In genomic region chr3:10772230-10773161, GRCh38 we compare ENCODE assay signal across 8 cellular contexts. TPM values are rescaled to one million over a fixed set of nuclear protein-coding genes. Genes with fewer than 3 reads are reported as not detected.
DNase-seq lines count a peak whose midpoint lies in the region; ATAC-seq and TF ChIP-seq lines count a peak whose summit lies in the region.

No MANE protein-coding gene starts in this region.

- no peaks in the 10 kb centered on the region for H3K9me2 ChIP-seq in PC-3 (replicated peaks; ENCODE audit: low read length)

- no peaks in the 10 kb centered on the region for H4K20me1 ChIP-seq in PC-3 (ENCODE audit: low read length)

- H2AFZ ChIP-seq in PC-3 (ENCODE audit: low read length), result peak overlapping the region; percentile 62

- no peaks in the 10 kb centered on the region for H3F3A ChIP-seq in PC-3 (ENCODE audit: low read length, unreplicated experiment)

- H3K9me3 ChIP-seq in PC-3 (ENCODE audit: low read length) (no peaks in the 10 kb centered on the region), testis (no peaks in the 10 kb centered on the region)

- peak; percentile 22 for TF ChIP-seq CTCF in activated CD8-positive, alpha-beta T cell treated with anti-CD3 and anti-CD28 coated beads for 36 hours (IDR thresholded peaks at IDR 0.05)
- TF ChIP-seq CTCF in PC-3 (conservative IDR thresholded peaks at IDR 0.05; ENCODE audit: low read depth, low read length) (peak; percentile 99), retinal pigment epithelial cell (conservative IDR thresholded peaks at IDR 0.05; ENCODE audit: low read depth, low read length) (peak; percentile 19), testis (IDR thresholded peaks at IDR 0.05) (no peak)

- no peak overlapping the region for H3K27ac ChIP-seq in PC-3 (ENCODE audit: low read length)
- peak overlapping the region; percentile 86 for H3K27ac ChIP-seq in epithelial cell of prostate
- H3K27ac ChIP-seq in testis, result no peak overlapping the region

- TF ChIP-seq POLR2A in testis (IDR thresholded peaks at IDR 0.05), result no peak

- intact Hi-C loops in activated CD8-positive, alpha-beta T cell treated with anti-CD3 and anti-CD28 coated beads for 36 hours (cut with micrococcal nuclease), result no loop called here
- intact Hi-C loops in PC-3 (cut with micrococcal nuclease), result loop anchor here (1.0 kb wide), 2 partner anchors 111 to 170 kb away; no protein-coding TSS in a partner anchor
- intact Hi-C loops in testis (cut with DNase I; ENCODE audit: low total_unique reads), result no loop called here

- no peaks in the 10 kb centered on the region for H3K9me3 Mint-ChIP-seq in activated CD8-positive, alpha-beta T cell treated with anti-CD3 and anti-CD28 coated beads for 36 hours
- H3K9me3 Mint-ChIP-seq in activated CD8-positive, alpha-beta T cell treated with anti-CD3 and anti-CD28 coated beads, Interleukin-2, amount 10 ng/mL, durations not matched to agents 7 days and 5 days (ENCODE audit: insufficient read depth), result no peaks in the 10 kb centered on the region

- 45 to 55% methylated on average over 18 of the region's 18 CpGs for WGBS in testis, 2 donors

- H3K36me3 Mint-ChIP-seq in activated CD8-positive, alpha-beta T cell treated with anti-CD3 and anti-CD28 coated beads for 36 hours (ENCODE audit: low read depth), result no peaks in the 10 kb centered on the region
- H3K36me3 Mint-ChIP-seq in activated CD8-positive, alpha-beta T cell treated with anti-CD3 and anti-CD28 coated beads, Interleukin-2, amount 10 ng/mL, durations not matched to agents 7 days and 5 days (ENCODE audit: low read depth), result no peaks in the 10 kb centered on the region

- no peak overlapping the region for H3K4me3 Mint-ChIP-seq in activated CD8-positive, alpha-beta T cell treated with anti-CD3 and anti-CD28 coated beads for 36 hours
- no peak overlapping the region for H3K4me3 Mint-ChIP-seq in activated CD8-positive, alpha-beta T cell treated with anti-CD3 and anti-CD28 coated beads, Interleukin-2, amount 10 ng/mL, durations not matched to agents 7 days and 5 days

- ATAC-seq in activated CD8-positive, alpha-beta T cell treated with anti-CD3 and anti-CD28 coated beads for 36 hours, result no peak
- no peak for ATAC-seq in activated CD8-positive, alpha-beta T cell treated with anti-CD3 and anti-CD28 coated beads, Interleukin-2, amount 10 ng/mL, durations not matched to agents 7 days and 5 days
- ATAC-seq in PC-3, result peak; percentile 85

- no peaks in the 10 kb centered on the region for H3K79me2 ChIP-seq in PC-3 (ENCODE audit: low read length)

- no peaks in the 10 kb centered on the region for H3K36me3 ChIP-seq in PC-3 (ENCODE audit: low read depth, low read length)
- H3K36me3 ChIP-seq in testis (ENCODE audit: low read depth, missing control alignments), result no peaks in the 10 kb centered on the region

- POLR2A ChIA-PET in activated CD8-positive, alpha-beta T cell treated with anti-CD3 and anti-CD28 coated beads for 36 hours (lab: Charles Lee), result no interaction called here
- POLR2A ChIA-PET in activated CD8-positive, alpha-beta T cell treated with anti-CD3 and anti-CD28 coated beads, Interleukin-2, amount 10 ng/mL, durations not matched to agents 7 days and 5 days (lab: Charles Lee), result no interaction called here
- POLR2A ChIA-PET in PC-3 (lab: Charles Lee; ENCODE audit: unreplicated experiment), result interaction anchor here (0.8 kb wide), 1 partner anchor 44 kb away, joined by 3 read pairs; the partner anchor contains the start of gene SLC6A11

- peak; percentile 35 for DNase-seq in activated CD8-positive, alpha-beta T cell treated with anti-CD3 and anti-CD28 coated beads for 36 hours
- DNase-seq in activated CD8-positive, alpha-beta T cell treated with anti-CD3 and anti-CD28 coated beads, Interleukin-2, amount 10 ng/mL, durations not matched to agents 7 days and 5 days, result no peak
- DNase-seq in PC-3 (peak; percentile 67), epithelial cell of prostate (ENCODE audit: low read depth, low spot score) (peak; percentile 20), retinal pigment epithelial cell (ENCODE audit: low read depth) (no peak), testis (no peak), foreskin melanocyte (no peak), NCI-H69 (lab: John Stamatoyannopoulos, UW) (no peak)

- no peaks in the 10 kb centered on the region for H3K4me1 Mint-ChIP-seq in activated CD8-positive, alpha-beta T cell treated with anti-CD3 and anti-CD28 coated beads for 36 hours (ENCODE audit: low read depth)
- no peaks in the 10 kb centered on the region for H3K4me1 Mint-ChIP-seq in activated CD8-positive, alpha-beta T cell treated with anti-CD3 and anti-CD28 coated beads, Interleukin-2, amount 10 ng/mL, durations not matched to agents 7 days and 5 days (ENCODE audit: low read depth)

- H3K9ac ChIP-seq in PC-3 (ENCODE audit: low read length), result no peak overlapping the region

- no peak overlapping the region for H3K27ac Mint-ChIP-seq in activated CD8-positive, alpha-beta T cell treated with anti-CD3 and anti-CD28 coated beads for 36 hours
- H3K27ac Mint-ChIP-seq in activated CD8-positive, alpha-beta T cell treated with anti-CD3 and anti-CD28 coated beads, Interleukin-2, amount 10 ng/mL, durations not matched to agents 7 days and 5 days, result no peak overlapping the region

- H3K27me3 ChIP-seq in PC-3 (ENCODE audit: low read length), result no peaks in the 10 kb centered on the region
- no peaks in the 10 kb centered on the region for H3K27me3 ChIP-seq in testis

- H3K27me3 Mint-ChIP-seq in activated CD8-positive, alpha-beta T cell treated with anti-CD3 and anti-CD28 coated beads for 36 hours, result peaks cover 8% of the 10 kb centered on the region
- no peaks in the 10 kb centered on the region for H3K27me3 Mint-ChIP-seq in activated CD8-positive, alpha-beta T cell treated with anti-CD3 and anti-CD28 coated beads, Interleukin-2, amount 10 ng/mL, durations not matched to agents 7 days and 5 days (ENCODE audit: low read depth)

- no peak overlapping the region for H3K4me3 ChIP-seq in PC-3 (ENCODE audit: low read length)
- H3K4me3 ChIP-seq in retinal pigment epithelial cell (ENCODE audit: low read length), result no peak overlapping the region
- H3K4me3 ChIP-seq in testis, result no peak overlapping the region

- no TSS peak for BruUV-seq in PC-3 (replicated peaks; lab: Mats Ljungman, UMichigan)

- CTCF ChIA-PET in activated CD8-positive, alpha-beta T cell treated with anti-CD3 and anti-CD28 coated beads for 36 hours (lab: Charles Lee), result interaction anchor here (0.7 to 2.7 kb wide), 7 partner anchors 10 to 287 kb away, joined by 3 to 18 read pairs (median 4); no protein-coding TSS in a partner anchor
- CTCF ChIA-PET in activated CD8-positive, alpha-beta T cell treated with anti-CD3 and anti-CD28 coated beads, Interleukin-2, amount 10 ng/mL, durations not matched to agents 7 days and 5 days (lab: Charles Lee), result no interaction called here
- CTCF ChIA-PET in PC-3 (lab: Charles Lee), result interaction anchor here (0.6 to 1.7 kb wide), 11 partner anchors 9 to 169 kb away, joined by 3 to 8 read pairs (median 4); no protein-coding TSS in a partner anchor

- H3K4me2 ChIP-seq in PC-3 (ENCODE audit: low read length), result peak overlapping the region; percentile 54

- H3K4me1 ChIP-seq in PC-3 (ENCODE audit: insufficient read depth, low read length), result peaks cover 11% of the 10 kb centered on the region
- no peaks in the 10 kb centered on the region for H3K4me1 ChIP-seq in testis

RNA-seq across cellular contexts. Expression of gene SLC6A11, which starts 43.5 kb away (rescaled TPM):
- not detected for total RNA-seq in activated CD8-positive, alpha-beta T cell treated with anti-CD3 and anti-CD28 coated beads for 36 hours
- total RNA-seq in activated CD8-positive, alpha-beta T cell treated with anti-CD3 and anti-CD28 coated beads, Interleukin-2, amount 10 ng/mL, durations not matched to agents 7 days and 5 days, result not detected
- total RNA-seq in PC-3 (2014; rRNA removed) (34.0 and 37.1 TPM in 2 replicates), testis (1 to 10 TPM; 3.9 to 6.9 TPM)
- 2.0 TPM for polyA plus RNA-seq in testis (ENCODE audit: insufficient read depth, low read depth, low replicate concordance)

Comparison
In these comparisons a context has a peak if more than half of its experiments do, and no peak if none do; other contexts are left out.
1. DNase-seq: peak in activated CD8-positive, alpha-beta T cell treated with anti-CD3 and anti-CD28 coated beads for 36 hours (single experiment), PC-3 (single experiment) and epithelial cell of prostate (single experiment); none in activated CD8-positive, alpha-beta T cell treated with anti-CD3 and anti-CD28 coated beads, Interleukin-2, amount 10 ng/mL, durations not matched to agents 7 days and 5 days (single experiment), retinal pigment epithelial cell (single experiment), testis (single experiment), foreskin melanocyte (single experiment) and NCI-H69 (single experiment).
2. CTCF ChIP-seq: peak in activated CD8-positive, alpha-beta T cell treated with anti-CD3 and anti-CD28 coated beads for 36 hours (single experiment), PC-3 (single experiment) and retinal pigment epithelial cell (single experiment); none in testis (0 of 3).
3. RNA of gene SLC6A11, which starts 43.5 kb away (total RNA-seq): 34.0 to 37.1 TPM in PC-3 and 3.9 to 6.9 TPM in testis; not detected in activated CD8-positive, alpha-beta T cell treated with anti-CD3 and anti-CD28 coated beads for 36 hours and not detected in activated CD8-positive, alpha-beta T cell treated with anti-CD3 and anti-CD28 coated beads, Interleukin-2, amount 10 ng/mL, durations not matched to agents 7 days and 5 days; every median in the first group is over 4 times any median in the second.